In genomic region chr4:114132199-114132598, GRCh38 we compare ENCODE assay signal across 34 cellular contexts.
"Had no signal": no experiment of that assay in that cellular context is flagged by ENCODE, and none has a peak within 500 bp of the region (broad histone marks: within the 10 kb centered on the region; RNA-seq: fewer than 3 reads in every experiment).

No MANE protein-coding gene starts in this region.

- H3K9me3 Mint-ChIP-seq: activated B cell treated with CpG ODN at 0.5 μM for 24 hours; activated CD4-positive, alpha-beta memory T cell treated with anti-CD3 and anti-CD28 coated beads for 36 hours; activated naive CD4-positive, alpha-beta T cell treated with anti-CD3 and anti-CD28 coated beads for 36 hours; activated T-cell treated with anti-CD3 and anti-CD28 coated beads, Interleukin-2, amount 50 U/mL, for 4 hours; activated T-helper 1 cell treated with anti-CD3 and anti-CD28 coated beads, Interleukin-12 subunit alpha, Interleukin-12 subunit beta, Interleukin-2, Interleukin-4 antibody, amounts not matched to agents 30 ng/mL and 10 ng/mL and 1 ng/mL, durations not matched to agents 14 hours and 24 hours and 36 hours had no signal

- H3K4me3 ChIP-seq: adrenal gland, PC-9 had no signal

- H3K4me1 Mint-ChIP-seq: activated B cell treated with CpG ODN at 0.5 μM for 24 hours, brain had no signal

- H3K27me3 ChIP-seq: adrenal gland had no signal

- H3K36me3 Mint-ChIP-seq: activated CD4-positive, alpha-beta memory T cell treated with anti-CD3 and anti-CD28 coated beads for 36 hours; activated naive CD4-positive, alpha-beta T cell treated with anti-CD3 and anti-CD28 coated beads, Interleukin-2, amount 50 U/mL, for 72 hours; brain had no signal

- H3K4me3 Mint-ChIP-seq: activated B cell treated with CpG ODN at 0.5 μM for 24 hours; activated CD4-positive, alpha-beta memory T cell treated with anti-CD3 and anti-CD28 coated beads for 36 hours; activated naive CD4-positive, alpha-beta T cell treated with anti-CD3 and anti-CD28 coated beads for 36 hours; activated T-cell treated with anti-CD3 and anti-CD28 coated beads, Interleukin-2, amount 50 U/mL, for 4 hours; activated T-helper 1 cell treated with anti-CD3 and anti-CD28 coated beads, Interleukin-12 subunit alpha, Interleukin-12 subunit beta, Interleukin-2, Interleukin-4 antibody, amounts not matched to agents 30 ng/mL and 10 ng/mL and 1 ng/mL, durations not matched to agents 14 hours and 24 hours and 36 hours; brain had no signal

- FAIRE-seq: bronchial epithelial cell, RCC 7860 had no signal

- H3K4me2 ChIP-seq: PC-9 had no signal

- H3K36me3 ChIP-seq: adrenal gland had no signal

- ATAC-seq: Right ventricle myocardium inferior, SK-N-SH treated with all-trans-retinoic acid at 6 μM for 48 hours had no signal

- H3K27ac ChIP-seq: adrenal gland, PC-9, RWPE1, VCaP had no signal

- DNase-seq: activated B cell treated with CpG ODN at 0.5 μM for 24 hours; activated CD4-positive, alpha-beta memory T cell treated with anti-CD3 and anti-CD28 coated beads for 36 hours; activated CD4-positive, alpha-beta T cell treated with anti-CD3 and anti-CD28 coated beads for 4 hours; activated CD4-positive, alpha-beta T cell treated with anti-CD3 and anti-CD28 coated beads, Interleukin-2, amount 50 U/mL, for 1 hour; activated CD4-positive, CD25-positive, alpha-beta regulatory T cell treated with anti-CD3 and anti-CD28 coated beads, Interleukin-2, amount 50 U/mL, for 72 hours; activated CD8-positive, alpha-beta memory T cell treated with anti-CD3 and anti-CD28 coated beads, Interleukin-2, amount 50 U/mL, for 4 hours; activated gamma-delta T cell treated with Interleukin-2 at 50 U/mL for 16 hours; activated naive CD4-positive, alpha-beta T cell treated with anti-CD3 and anti-CD28 coated beads for 36 hours; activated T-cell treated with anti-CD3 and anti-CD28 coated beads for 4 hours; activated T-cell treated with anti-CD3 and anti-CD28 coated beads, Interleukin-2, amount 50 U/mL, for 4 hours; adrenal gland; caudate nucleus; cerebellar nuclear complex; NCI-H1105; NCI-H1417 treated with DMSO at 0.1 percent for 48 hours; NCI-H1694; NCI-H2081 treated with DMSO at 0.1 percent for 48 hours; NCI-H226; NCI-H524 treated with DMSO at 0.1 percent for 48 hours; NK-92 treated with Interleukin-12 subunit alpha and Interleukin-12 subunit beta, amount 100 ng/mL, for 24 hours; PC-9; SIG-M5; T-helper 1 cell; T-helper 2 cell; T-helper 9 cell had no signal

- H3K4me1 ChIP-seq: adrenal gland had no signal

- H2AFZ ChIP-seq: PC-9 had no signal

- H3K9me3 ChIP-seq: adrenal gland had no signal

- H3K27me3 Mint-ChIP-seq: activated CD4-positive, alpha-beta memory T cell treated with anti-CD3 and anti-CD28 coated beads for 36 hours; brain had no signal

- H3K27ac Mint-ChIP-seq: activated B cell treated with CpG ODN at 0.5 μM for 24 hours; activated CD4-positive, alpha-beta memory T cell treated with anti-CD3 and anti-CD28 coated beads for 36 hours; activated naive CD4-positive, alpha-beta T cell treated with anti-CD3 and anti-CD28 coated beads for 36 hours; activated naive CD4-positive, alpha-beta T cell treated with anti-CD3 and anti-CD28 coated beads, Interleukin-2, amount 50 U/mL, for 72 hours; activated T-helper 1 cell treated with anti-CD3 and anti-CD28 coated beads, Interleukin-12 subunit alpha, Interleukin-12 subunit beta, Interleukin-2, Interleukin-4 antibody, amounts not matched to agents 30 ng/mL and 10 ng/mL and 1 ng/mL, durations not matched to agents 14 hours and 24 hours and 36 hours; brain had no signal
